In the genomic region with DNA sequence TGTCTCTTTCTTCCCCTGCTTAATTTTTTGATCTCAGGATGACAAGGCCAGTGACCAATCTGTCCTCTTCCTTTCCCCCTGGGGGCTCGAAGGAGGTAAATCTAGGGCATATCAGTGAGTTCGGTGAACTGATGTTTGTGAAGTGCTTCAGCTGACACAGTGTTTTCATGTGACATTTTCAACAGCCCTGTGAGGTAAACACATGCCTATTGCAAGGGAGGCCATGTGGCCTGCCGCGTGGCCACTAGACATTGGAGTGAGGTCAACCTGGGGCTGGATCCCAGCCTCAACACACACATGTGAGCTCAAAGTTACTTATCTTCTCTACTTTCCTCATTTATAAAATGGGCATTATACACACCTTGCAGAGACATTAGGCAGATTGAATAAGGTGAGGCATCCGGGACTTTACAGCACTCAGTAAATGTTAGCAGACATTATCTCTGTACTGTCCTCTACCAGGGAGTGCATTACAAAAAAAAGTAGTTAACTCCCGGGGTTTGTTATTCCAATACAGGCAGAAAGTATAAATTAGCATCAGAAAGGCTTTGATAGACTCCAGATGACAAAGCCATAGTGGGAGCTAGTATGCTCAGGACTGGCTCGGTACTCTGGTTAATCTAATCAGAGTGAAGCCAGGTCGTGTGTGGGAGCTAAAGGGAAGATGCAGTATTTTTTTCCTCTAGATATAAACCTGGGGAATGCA, we compare ENCODE assay signal across 1 cellular context.
TF ChIP-seq lines count a peak whose summit lies in the region.

No MANE protein-coding gene starts in this region.

TF ChIP-seq in HepG2, 621 proteins besides CTCF, POLR2A, EP300 and RAD21 (continued from another document and continues in another):
- TF ChIP-seq, protein P1, sequence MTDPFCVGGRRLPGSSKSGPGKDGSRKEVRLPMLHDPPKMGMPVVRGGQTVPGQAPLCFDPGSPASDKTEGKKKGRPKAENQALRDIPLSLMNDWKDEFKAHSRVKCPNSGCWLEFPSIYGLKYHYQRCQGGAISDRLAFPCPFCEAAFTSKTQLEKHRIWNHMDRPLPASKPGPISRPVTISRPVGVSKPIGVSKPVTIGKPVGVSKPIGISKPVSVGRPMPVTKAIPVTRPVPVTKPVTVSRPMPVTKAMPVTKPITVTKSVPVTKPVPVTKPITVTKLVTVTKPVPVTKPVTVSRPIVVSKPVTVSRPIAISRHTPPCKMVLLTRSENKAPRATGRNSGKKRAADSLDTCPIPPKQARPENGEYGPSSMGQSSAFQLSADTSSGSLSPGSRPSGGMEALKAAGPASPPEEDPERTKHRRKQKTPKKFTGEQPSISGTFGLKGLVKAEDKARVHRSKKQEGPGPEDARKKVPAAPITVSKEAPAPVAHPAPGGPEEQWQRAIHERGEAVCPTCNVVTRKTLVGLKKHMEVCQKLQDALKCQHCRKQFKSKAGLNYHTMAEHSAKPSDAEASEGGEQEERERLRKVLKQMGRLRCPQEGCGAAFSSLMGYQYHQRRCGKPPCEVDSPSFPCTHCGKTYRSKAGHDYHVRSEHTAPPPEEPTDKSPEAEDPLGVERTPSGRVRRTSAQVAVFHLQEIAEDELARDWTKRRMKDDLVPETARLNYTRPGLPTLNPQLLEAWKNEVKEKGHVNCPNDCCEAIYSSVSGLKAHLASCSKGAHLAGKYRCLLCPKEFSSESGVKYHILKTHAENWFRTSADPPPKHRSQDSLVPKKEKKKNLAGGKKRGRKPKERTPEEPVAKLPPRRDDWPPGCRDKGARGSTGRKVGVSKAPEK (CRISPR knock-in tag; IDR thresholded peaks at IDR 0.05; ENCODE audit: borderline replicate concordance), result no peak
- TF ChIP-seq ZNF720 (CRISPR knock-in tag; IDR thresholded peaks at IDR 0.05), result no peak
- TF ChIP-seq MATR3 (CRISPR knock-in tag; IDR thresholded peaks at IDR 0.05), result no peak
- TF ChIP-seq TEAD3 (CRISPR knock-in tag; optimal IDR thresholded peaks at IDR 0.05; ENCODE audit: borderline replicate concordance), result peak; percentile 64
- TF ChIP-seq MXD4 (CRISPR knock-in tag; IDR thresholded peaks at IDR 0.05), result 0 out of 2 replicates have a peak, but pooled peaks have one; percentile 45
- TF ChIP-seq RCOR2 (CRISPR knock-in tag; IDR thresholded peaks at IDR 0.05), result 0 out of 2 replicates have a peak, but pooled peaks have one; percentile 41
- no peak for TF ChIP-seq ZNF883 (CRISPR knock-in tag; IDR thresholded peaks at IDR 0.05; ENCODE audit: not compliant biosample characterization)
- TF ChIP-seq ZNF878 (CRISPR knock-in tag; IDR thresholded peaks at IDR 0.05), result 0 out of 2 replicates have a peak, but pooled peaks have one; percentile 75
- no peak; the same call in 1 of the 2 replicates for TF ChIP-seq ZNF317 (CRISPR knock-in tag; IDR thresholded peaks at IDR 0.05)
- TF ChIP-seq ZNF451 (CRISPR knock-in tag; IDR thresholded peaks at IDR 0.05), result no peak
- TF ChIP-seq PAWR (CRISPR knock-in tag; IDR thresholded peaks at IDR 0.05; ENCODE audit: borderline replicate concordance), result no peak
- no peak for TF ChIP-seq KAT2B (IDR thresholded peaks at IDR 0.05; ENCODE audit: borderline replicate concordance, low read depth, low read length)
- TF ChIP-seq ZNF629 (CRISPR knock-in tag; conservative IDR thresholded peaks at IDR 0.05), result peak; percentile 44; the same call in 1 of the 2 replicates
- no peak for TF ChIP-seq ZNF17 (CRISPR knock-in tag; IDR thresholded peaks at IDR 0.05)
- TF ChIP-seq, protein P2, sequence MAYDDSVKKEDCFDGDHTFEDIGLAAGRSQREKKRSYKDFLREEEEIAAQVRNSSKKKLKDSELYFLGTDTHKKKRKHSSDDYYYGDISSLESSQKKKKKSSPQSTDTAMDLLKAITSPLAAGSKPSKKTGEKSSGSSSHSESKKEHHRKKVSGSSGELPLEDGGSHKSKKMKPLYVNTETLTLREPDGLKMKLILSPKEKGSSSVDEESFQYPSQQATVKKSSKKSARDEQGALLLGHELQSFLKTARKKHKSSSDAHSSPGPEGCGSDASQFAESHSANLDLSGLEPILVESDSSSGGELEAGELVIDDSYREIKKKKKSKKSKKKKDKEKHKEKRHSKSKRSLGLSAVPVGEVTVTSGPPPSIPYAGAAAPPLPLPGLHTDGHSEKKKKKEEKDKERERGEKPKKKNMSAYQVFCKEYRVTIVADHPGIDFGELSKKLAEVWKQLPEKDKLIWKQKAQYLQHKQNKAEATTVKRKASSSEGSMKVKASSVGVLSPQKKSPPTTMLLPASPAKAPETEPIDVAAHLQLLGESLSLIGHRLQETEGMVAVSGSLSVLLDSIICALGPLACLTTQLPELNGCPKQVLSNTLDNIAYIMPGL (CRISPR knock-in tag; IDR thresholded peaks at IDR 0.05; ENCODE audit: borderline replicate concordance in 1 of 2, low read depth in 1 of 2), result no peak
- TF ChIP-seq ZBTB8A (CRISPR knock-in tag; IDR thresholded peaks at IDR 0.05; ENCODE audit: borderline replicate concordance, low read depth), result no peak
- TF ChIP-seq HIVEP1 (CRISPR knock-in tag; IDR thresholded peaks at IDR 0.05), result no peak
- TF ChIP-seq, protein P3, sequence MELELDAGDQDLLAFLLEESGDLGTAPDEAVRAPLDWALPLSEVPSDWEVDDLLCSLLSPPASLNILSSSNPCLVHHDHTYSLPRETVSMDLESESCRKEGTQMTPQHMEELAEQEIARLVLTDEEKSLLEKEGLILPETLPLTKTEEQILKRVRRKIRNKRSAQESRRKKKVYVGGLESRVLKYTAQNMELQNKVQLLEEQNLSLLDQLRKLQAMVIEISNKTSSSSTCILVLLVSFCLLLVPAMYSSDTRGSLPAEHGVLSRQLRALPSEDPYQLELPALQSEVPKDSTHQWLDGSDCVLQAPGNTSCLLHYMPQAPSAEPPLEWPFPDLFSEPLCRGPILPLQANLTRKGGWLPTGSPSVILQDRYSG (CRISPR knock-in tag; IDR thresholded peaks at IDR 0.05), result no peak
- TF ChIP-seq ZNF205 (CRISPR knock-in tag; IDR thresholded peaks at IDR 0.05), result no peak
- no peak for TF ChIP-seq HNF4G (IDR thresholded peaks at IDR 0.05; ENCODE audit: borderline replicate concordance, low read depth, low read length)
- TF ChIP-seq HNF4G (CRISPR knock-in tag; IDR thresholded peaks at IDR 0.05; ENCODE audit: borderline replicate concordance, low read depth), result no peak
- TF ChIP-seq GZF1 (CRISPR knock-in tag; IDR thresholded peaks at IDR 0.05), result no peak
- peak; percentile 56; the same call in 1 of the 2 replicates for TF ChIP-seq FOXO1 (CRISPR knock-in tag; IDR thresholded peaks at IDR 0.05)
- peak; percentile 70 for TF ChIP-seq MYC (CRISPR knock-in tag; IDR thresholded peaks at IDR 0.05; ENCODE audit: borderline replicate concordance)
- 0 out of 2 replicates have a peak, but pooled peaks have one; percentile 55 for TF ChIP-seq ZFP36L2 (CRISPR knock-in tag; IDR thresholded peaks at IDR 0.05)
- TF ChIP-seq, protein P4, sequence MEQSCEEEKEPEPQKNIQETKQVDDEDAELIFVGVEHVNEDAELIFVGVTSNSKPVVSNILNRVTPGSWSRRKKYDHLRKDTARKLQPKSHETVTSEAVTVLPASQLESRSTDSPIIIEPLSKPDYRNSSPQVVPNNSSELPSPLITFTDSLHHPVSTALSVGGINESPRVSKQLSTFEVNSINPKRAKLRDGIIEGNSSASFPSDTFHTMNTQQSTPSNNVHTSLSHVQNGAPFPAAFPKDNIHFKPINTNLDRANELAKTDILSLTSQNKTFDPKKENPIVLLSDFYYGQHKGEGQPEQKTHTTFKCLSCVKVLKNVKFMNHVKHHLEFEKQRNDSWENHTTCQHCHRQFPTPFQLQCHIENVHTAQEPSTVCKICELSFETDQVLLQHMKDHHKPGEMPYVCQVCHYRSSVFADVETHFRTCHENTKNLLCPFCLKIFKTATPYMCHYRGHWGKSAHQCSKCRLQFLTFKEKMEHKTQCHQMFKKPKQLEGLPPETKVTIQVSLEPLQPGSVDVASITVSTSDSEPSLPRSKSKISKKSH (CRISPR knock-in tag; IDR thresholded peaks at IDR 0.05; ENCODE audit: borderline replicate concordance), result no peak
- TF ChIP-seq HNF4A (CRISPR knock-in tag; IDR thresholded peaks at IDR 0.05), result no peak
- TF ChIP-seq, protein P5, sequence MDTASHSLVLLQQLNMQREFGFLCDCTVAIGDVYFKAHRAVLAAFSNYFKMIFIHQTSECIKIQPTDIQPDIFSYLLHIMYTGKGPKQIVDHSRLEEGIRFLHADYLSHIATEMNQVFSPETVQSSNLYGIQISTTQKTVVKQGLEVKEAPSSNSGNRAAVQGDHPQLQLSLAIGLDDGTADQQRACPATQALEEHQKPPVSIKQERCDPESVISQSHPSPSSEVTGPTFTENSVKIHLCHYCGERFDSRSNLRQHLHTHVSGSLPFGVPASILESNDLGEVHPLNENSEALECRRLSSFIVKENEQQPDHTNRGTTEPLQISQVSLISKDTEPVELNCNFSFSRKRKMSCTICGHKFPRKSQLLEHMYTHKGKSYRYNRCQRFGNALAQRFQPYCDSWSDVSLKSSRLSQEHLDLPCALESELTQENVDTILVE (CRISPR knock-in tag; IDR thresholded peaks at IDR 0.05), result 0 out of 2 replicates have a peak, but pooled peaks have one; percentile 22
- TF ChIP-seq SIX1 (CRISPR knock-in tag; IDR thresholded peaks at IDR 0.05; ENCODE audit: borderline replicate concordance), result no peak
- TF ChIP-seq ZNF737 (CRISPR knock-in tag; IDR thresholded peaks at IDR 0.05; ENCODE audit: borderline replicate concordance), result no peak
- no peak for TF ChIP-seq KDM1A (CRISPR knock-in tag; IDR thresholded peaks at IDR 0.05)
- TF ChIP-seq TP53 (CRISPR knock-in tag; conservative IDR thresholded peaks at IDR 0.05), result no peak
- TF ChIP-seq ZBTB7A (CRISPR knock-in tag; IDR thresholded peaks at IDR 0.05), result no peak
- no peak for TF ChIP-seq ZNF788 (CRISPR knock-in tag; IDR thresholded peaks at IDR 0.05; ENCODE audit: borderline replicate concordance)
- TF ChIP-seq RFX5 (IDR thresholded peaks at IDR 0.05; ENCODE audit: low read depth, low read length), result no peak
- no peak for TF ChIP-seq MTF1 (CRISPR knock-in tag; IDR thresholded peaks at IDR 0.05)
- no peak for TF ChIP-seq SMC3 (IDR thresholded peaks at IDR 0.05; ENCODE audit: low read length)
- TF ChIP-seq CAMTA2 (CRISPR knock-in tag; IDR thresholded peaks at IDR 0.05; ENCODE audit: borderline replicate concordance), result no peak
- 0 out of 2 replicates have a peak, but pooled peaks have one; percentile 17 for TF ChIP-seq ZNF331 (CRISPR knock-in tag; IDR thresholded peaks at IDR 0.05)
- TF ChIP-seq, protein P6, sequence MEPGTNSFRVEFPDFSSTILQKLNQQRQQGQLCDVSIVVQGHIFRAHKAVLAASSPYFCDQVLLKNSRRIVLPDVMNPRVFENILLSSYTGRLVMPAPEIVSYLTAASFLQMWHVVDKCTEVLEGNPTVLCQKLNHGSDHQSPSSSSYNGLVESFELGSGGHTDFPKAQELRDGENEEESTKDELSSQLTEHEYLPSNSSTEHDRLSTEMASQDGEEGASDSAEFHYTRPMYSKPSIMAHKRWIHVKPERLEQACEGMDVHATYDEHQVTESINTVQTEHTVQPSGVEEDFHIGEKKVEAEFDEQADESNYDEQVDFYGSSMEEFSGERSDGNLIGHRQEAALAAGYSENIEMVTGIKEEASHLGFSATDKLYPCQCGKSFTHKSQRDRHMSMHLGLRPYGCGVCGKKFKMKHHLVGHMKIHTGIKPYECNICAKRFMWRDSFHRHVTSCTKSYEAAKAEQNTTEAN (CRISPR knock-in tag; conservative IDR thresholded peaks at IDR 0.05), result peak; percentile 81
- TF ChIP-seq, protein P7, sequence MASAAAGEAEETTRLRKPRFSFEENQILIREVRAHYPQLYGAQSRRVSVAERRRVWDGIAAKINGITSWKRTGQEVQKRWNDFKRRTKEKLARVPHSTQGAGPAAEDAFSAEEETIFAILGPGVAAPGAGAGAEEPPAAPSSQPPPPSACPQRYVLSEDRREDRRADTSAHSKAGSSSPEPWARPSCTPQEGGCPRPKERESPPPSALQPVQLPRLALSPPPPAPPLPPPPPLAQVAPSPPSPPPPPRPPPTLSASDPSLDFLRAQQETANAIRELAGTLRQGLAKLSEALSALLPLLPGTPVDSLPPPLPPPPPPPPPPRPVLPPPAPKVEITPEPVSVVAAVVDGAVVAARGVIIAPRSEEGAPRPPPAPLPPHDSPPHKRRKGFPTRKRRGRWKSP (CRISPR knock-in tag; IDR thresholded peaks at IDR 0.05), result no peak
- TF ChIP-seq, protein P8, sequence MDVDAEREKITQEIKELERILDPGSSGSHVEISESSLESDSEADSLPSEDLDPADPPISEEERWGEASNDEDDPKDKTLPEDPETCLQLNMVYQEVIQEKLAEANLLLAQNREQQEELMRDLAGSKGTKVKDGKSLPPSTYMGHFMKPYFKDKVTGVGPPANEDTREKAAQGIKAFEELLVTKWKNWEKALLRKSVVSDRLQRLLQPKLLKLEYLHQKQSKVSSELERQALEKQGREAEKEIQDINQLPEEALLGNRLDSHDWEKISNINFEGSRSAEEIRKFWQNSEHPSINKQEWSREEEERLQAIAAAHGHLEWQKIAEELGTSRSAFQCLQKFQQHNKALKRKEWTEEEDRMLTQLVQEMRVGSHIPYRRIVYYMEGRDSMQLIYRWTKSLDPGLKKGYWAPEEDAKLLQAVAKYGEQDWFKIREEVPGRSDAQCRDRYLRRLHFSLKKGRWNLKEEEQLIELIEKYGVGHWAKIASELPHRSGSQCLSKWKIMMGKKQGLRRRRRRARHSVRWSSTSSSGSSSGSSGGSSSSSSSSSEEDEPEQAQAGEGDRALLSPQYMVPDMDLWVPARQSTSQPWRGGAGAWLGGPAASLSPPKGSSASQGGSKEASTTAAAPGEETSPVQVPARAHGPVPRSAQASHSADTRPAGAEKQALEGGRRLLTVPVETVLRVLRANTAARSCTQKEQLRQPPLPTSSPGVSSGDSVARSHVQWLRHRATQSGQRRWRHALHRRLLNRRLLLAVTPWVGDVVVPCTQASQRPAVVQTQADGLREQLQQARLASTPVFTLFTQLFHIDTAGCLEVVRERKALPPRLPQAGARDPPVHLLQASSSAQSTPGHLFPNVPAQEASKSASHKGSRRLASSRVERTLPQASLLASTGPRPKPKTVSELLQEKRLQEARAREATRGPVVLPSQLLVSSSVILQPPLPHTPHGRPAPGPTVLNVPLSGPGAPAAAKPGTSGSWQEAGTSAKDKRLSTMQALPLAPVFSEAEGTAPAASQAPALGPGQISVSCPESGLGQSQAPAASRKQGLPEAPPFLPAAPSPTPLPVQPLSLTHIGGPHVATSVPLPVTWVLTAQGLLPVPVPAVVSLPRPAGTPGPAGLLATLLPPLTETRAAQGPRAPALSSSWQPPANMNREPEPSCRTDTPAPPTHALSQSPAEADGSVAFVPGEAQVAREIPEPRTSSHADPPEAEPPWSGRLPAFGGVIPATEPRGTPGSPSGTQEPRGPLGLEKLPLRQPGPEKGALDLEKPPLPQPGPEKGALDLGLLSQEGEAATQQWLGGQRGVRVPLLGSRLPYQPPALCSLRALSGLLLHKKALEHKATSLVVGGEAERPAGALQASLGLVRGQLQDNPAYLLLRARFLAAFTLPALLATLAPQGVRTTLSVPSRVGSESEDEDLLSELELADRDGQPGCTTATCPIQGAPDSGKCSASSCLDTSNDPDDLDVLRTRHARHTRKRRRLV (CRISPR knock-in tag; IDR thresholded peaks at IDR 0.05), result no peak
- no peak for TF ChIP-seq HNRNPUL1 (IDR thresholded peaks at IDR 0.05; ENCODE audit: low read depth, low read length)
- no peak for TF ChIP-seq HDAC2 (CRISPR knock-in tag; IDR thresholded peaks at IDR 0.05)
- no peak for TF ChIP-seq SRSF9 (IDR thresholded peaks at IDR 0.05; ENCODE audit: borderline replicate concordance, insufficient read depth, low read depth, low read length, poor library complexity, severe bottlenecking)
- TF ChIP-seq SOX6 (IDR thresholded peaks at IDR 0.05), result no peak
- no peak for TF ChIP-seq SOX6 (CRISPR knock-in tag; IDR thresholded peaks at IDR 0.05)
- TF ChIP-seq, protein P9, sequence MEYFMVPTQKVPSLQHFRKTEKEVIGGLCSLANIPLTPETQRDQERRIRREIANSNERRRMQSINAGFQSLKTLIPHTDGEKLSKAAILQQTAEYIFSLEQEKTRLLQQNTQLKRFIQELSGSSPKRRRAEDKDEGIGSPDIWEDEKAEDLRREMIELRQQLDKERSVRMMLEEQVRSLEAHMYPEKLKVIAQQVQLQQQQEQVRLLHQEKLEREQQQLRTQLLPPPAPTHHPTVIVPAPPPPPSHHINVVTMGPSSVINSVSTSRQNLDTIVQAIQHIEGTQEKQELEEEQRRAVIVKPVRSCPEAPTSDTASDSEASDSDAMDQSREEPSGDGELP (IDR thresholded peaks at IDR 0.05; ENCODE audit: borderline replicate concordance, low read depth), result peak; percentile 65; the same call in 1 of the 2 replicates
